Comparison of ENCODE assay signal across 16 cellular contexts in the genomic region with DNA sequence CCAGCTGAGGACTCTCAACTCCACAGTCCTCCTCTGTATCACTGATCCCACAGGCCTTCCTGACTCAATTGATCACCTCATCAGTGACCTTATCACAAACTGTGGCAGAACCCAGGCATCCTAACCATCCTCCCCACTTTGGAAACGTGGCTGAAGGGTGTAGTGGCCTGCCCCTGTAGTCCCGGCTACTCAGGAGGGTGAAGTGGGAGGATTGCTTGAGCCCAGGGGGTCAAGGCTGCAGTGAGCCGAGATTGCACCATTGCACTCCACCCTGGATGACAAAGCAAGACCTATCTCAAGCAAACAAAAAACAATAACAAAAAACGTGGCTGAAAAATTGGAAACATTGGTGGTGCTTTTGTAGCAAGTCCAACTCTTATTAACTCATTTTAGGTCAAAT.
DNase-seq lines count a peak whose midpoint lies in the region; ATAC-seq, FAIRE-seq and TF ChIP-seq lines count a peak whose summit lies in the region.
"Had no signal": no experiment of that assay in that cellular context is flagged by ENCODE, and none has a peak within 500 bp of the region (broad histone marks: within the 10 kb centered on the region; RNA-seq: fewer than 3 reads in every experiment).

No MANE protein-coding gene starts in this region.

- H4K91ac ChIP-seq in IMR-90 (ENCODE audit: insufficient read depth, low read depth, low read length) = 0 out of 2 replicates have a peak overlapping the region, but pooled peaks have one; percentile 45

- no peak overlapping the region for H3K4me2 ChIP-seq in IMR-90 (ENCODE audit: low read depth, low read length)
- H3K4me2 ChIP-seq in K562 (ENCODE audit: insufficient read depth, low read length) = no peak overlapping the region
- no peak overlapping the region for H3K4me2 ChIP-seq in osteoblast (ENCODE audit: insufficient read depth, low read length)
- no peak overlapping the region for H3K4me2 ChIP-seq in PC-9
- H3K4me2 ChIP-seq: BLaER1 treated with 17β-estradiol and CSF1 and Interleukin-3, amounts not matched to agents 10 nM and 100 nM had no signal

- H3K9me3 Mint-ChIP-seq in activated CD8-positive, alpha-beta memory T cell treated with anti-CD3 and anti-CD28 coated beads, Interleukin-2, amount 10 ng/mL, durations not matched to agents 7 days and 5 days (ENCODE audit: low read depth) = no peaks in the 10 kb centered on the region
- H3K9me3 Mint-ChIP-seq: HFFc6 had no signal

- no peak overlapping the region for H3K4me3 Mint-ChIP-seq in activated CD8-positive, alpha-beta memory T cell treated with anti-CD3 and anti-CD28 coated beads, Interleukin-2, amount 10 ng/mL, durations not matched to agents 7 days and 5 days
- H3K4me3 Mint-ChIP-seq: CD4-positive, CD25-positive, alpha-beta regulatory T cell; HFFc6 had no signal

- peak overlapping the region; percentile 68 for H2BK20ac ChIP-seq in IMR-90 (ENCODE audit: low read depth, low read length)

- CTCF ChIA-PET in activated CD8-positive, alpha-beta memory T cell treated with anti-CD3 and anti-CD28 coated beads, Interleukin-2, amount 10 ng/mL, durations not matched to agents 7 days and 5 days (lab: Charles Lee) = no interaction called here
- CTCF ChIA-PET in IMR-90 (lab: Yijun Ruan, JAX) (no interaction called here), K562 (lab: Yijun Ruan, JAX; ENCODE audit: low intra/inter-chr PET ratio) (no interaction called here), PC-9 (lab: Charles Lee) (no interaction called here)

- H3K4me1 Mint-ChIP-seq in activated CD8-positive, alpha-beta memory T cell treated with anti-CD3 and anti-CD28 coated beads, Interleukin-2, amount 10 ng/mL, durations not matched to agents 7 days and 5 days = no peaks in the 10 kb centered on the region

- no peak overlapping the region for H3K18ac ChIP-seq in IMR-90 (ENCODE audit: low read depth, low read length)

- H2AK5ac ChIP-seq in IMR-90 (ENCODE audit: low read depth, low read length) = peak overlapping the region; percentile 51; the same call in 1 of the 2 replicates

- no peak overlapping the region for H3K27ac Mint-ChIP-seq in activated CD8-positive, alpha-beta memory T cell treated with anti-CD3 and anti-CD28 coated beads, Interleukin-2, amount 10 ng/mL, durations not matched to agents 7 days and 5 days
- H3K27ac Mint-ChIP-seq: CD4-positive, CD25-positive, alpha-beta regulatory T cell; HFFc6 had no signal

- intact Hi-C loops in IMR-90 (cut with micrococcal nuclease) (no loop called here), K562 (cut with micrococcal nuclease) (no loop called here), PC-9 (cut with micrococcal nuclease; ENCODE audit: unreplicated experiment) (no loop called here)

- H3K14ac ChIP-seq in IMR-90 (replicated peaks; ENCODE audit: low read depth, low read length) = peak overlapping the region; percentile 58; the same call in 1 of the 2 replicates

- H4K5ac ChIP-seq in IMR-90 (ENCODE audit: low read depth, low read length) = no peak overlapping the region

- H3K4me1 ChIP-seq in IMR-90 (ENCODE audit: control insufficient read depth, insufficient read depth, low read length) (peaks cover 3% of the 10 kb centered on the region), K562 (replicated peaks in 1 of 2; ENCODE audit: control insufficient read depth in 2 of 2, insufficient read depth in 2 of 2, low read length in 2 of 2) (peaks cover 0 to 7% of the 10 kb centered on the region in 2 experiments; a peak in 3 of 5 replicates), osteoblast (ENCODE audit: insufficient read depth, low read length) (peaks cover 12% of the 10 kb centered on the region), PC-9 (replicated peaks; ENCODE audit: insufficient read depth) (peaks cover 25% of the 10 kb centered on the region)

- peaks cover 8% of the 10 kb centered on the region for H3K9me1 ChIP-seq in IMR-90 (ENCODE audit: insufficient read depth, low read length)
- no peaks in the 10 kb centered on the region for H3K9me1 ChIP-seq in K562 (ENCODE audit: control insufficient read depth, insufficient read depth, low read length)

- H3K27me3 ChIP-seq in IMR-90 (ENCODE audit: control insufficient read depth, insufficient read depth, low read length) (no peaks in the 10 kb centered on the region), K562 (ENCODE audit: control insufficient read depth in 2 of 2, insufficient read depth in 2 of 2, low read length in 2 of 2) (no peaks in the 10 kb centered on the region), osteoblast (ENCODE audit: insufficient read depth, low read length) (no peaks in the 10 kb centered on the region), PC-9 (ENCODE audit: insufficient read depth, low read depth) (no peaks in the 10 kb centered on the region)
- H3K27me3 ChIP-seq: BLaER1 treated with 17β-estradiol and CSF1 and Interleukin-3, amounts not matched to agents 10 nM and 100 nM had no signal

- no peak for FAIRE-seq in K562 (lab: Jason Lieb, UNC)

- H3K79me1 ChIP-seq in IMR-90 (ENCODE audit: low read depth in 1 of 2, low read length in 2 of 2) = peaks cover 0 to 3% of the 10 kb centered on the region in 2 experiments; a peak in 1 of 4 replicates

- no peak overlapping the region for H3K23ac ChIP-seq in IMR-90 (ENCODE audit: low read depth, low read length)

- peak overlapping the region; percentile 31; the same call in 1 of the 2 replicates for H3K4ac ChIP-seq in IMR-90 (ENCODE audit: low read depth, low read length)

- dilution Hi-C loops in IMR-90 (cut with HindIII; ENCODE audit: low sequenced_read_pairs, unreplicated experiment) = no loop called here

- POLR2A ChIA-PET in IMR-90 (lab: Charles Lee; ENCODE audit: unreplicated experiment) (no interaction called here), K562 (lab: Yijun Ruan, JAX) (interaction anchor here (0.6 to 0.8 kb wide), 3 partner anchors 19 to 189 kb away, joined by 3 read pairs; no protein-coding TSS in a partner anchor), PC-9 (lab: Charles Lee; ENCODE audit: unreplicated experiment) (no interaction called here)

- no TSS peak for BruUV-seq in IMR-90 (replicated peaks; lab: Mats Ljungman, UMichigan)
- no TSS peak for BruUV-seq in K562 (replicated peaks; lab: Mats Ljungman, UMichigan)
- BruUV-seq in PC-9 (replicated peaks; lab: Mats Ljungman, UMichigan) = no TSS peak

- no peak for TF ChIP-seq CTCF in IMR-90 (conservative IDR thresholded peaks at IDR 0.05; ENCODE audit: low read depth, low read length)
- no peak for TF ChIP-seq CTCF in K562 (IDR thresholded peaks at IDR 0.05 in 2 of 3, conservative IDR thresholded peaks at IDR 0.05 in 1 of 3; ENCODE audit: insufficient read depth in 2 of 3, low read depth in 1 of 3, low read length in 3 of 3)
- TF ChIP-seq CTCF in osteoblast (IDR thresholded peaks at IDR 0.05; ENCODE audit: extremely low read depth, low read depth, low read length) = no peak
- TF ChIP-seq CTCF in PC-9 (conservative IDR thresholded peaks at IDR 0.05) = no peak

- in situ Hi-C loops in IMR-90 (cut with MboI; ENCODE audit: low sequenced_read_pairs) (no loop called here), K562 (cut with MboI) (no loop called here)

- no peak overlapping the region for H2AFZ ChIP-seq in IMR-90 (replicated peaks; ENCODE audit: low read length, poor library complexity)
- H2AFZ ChIP-seq in K562 (ENCODE audit: low read depth, low read length) = no peak overlapping the region
- peak overlapping the region; percentile 44 for H2AFZ ChIP-seq in osteoblast (ENCODE audit: low read length)
- no peak overlapping the region for H2AFZ ChIP-seq in PC-9

- no peak overlapping the region for H4K8ac ChIP-seq in IMR-90 (ENCODE audit: low read depth in 2 of 2, low read length in 2 of 2)

- peaks cover 9% of the 10 kb centered on the region; the same call in 1 of the 2 replicates for H3F3A ChIP-seq in PC-9 (ENCODE audit: insufficient read depth, low read depth)

- H3K27ac ChIP-seq in IMR-90 (ENCODE audit: insufficient read depth, low read length) (no peak overlapping the region), K562 (ENCODE audit: extremely low read depth, low read depth, low read length) (no peak overlapping the region), osteoblast (ENCODE audit: low read depth, low read length) (no peak overlapping the region), PC-9 (no peak overlapping the region)
- H3K27ac ChIP-seq: 22Rv1; BLaER1 treated with 17β-estradiol and CSF1 and Interleukin-3, amounts not matched to agents 10 nM and 100 nM had no signal

- peak overlapping the region; percentile 56; the same call in 1 of the 3 replicates for H2BK15ac ChIP-seq in IMR-90 (ENCODE audit: low read depth, low read length)

- H4K20me1 ChIP-seq in IMR-90 (ENCODE audit: insufficient read depth, low read length) (no peaks in the 10 kb centered on the region), K562 (replicated peaks; ENCODE audit: control insufficient read depth, insufficient read depth, low read length) (no peaks in the 10 kb centered on the region), osteoblast (ENCODE audit: insufficient read depth, low read length) (no peaks in the 10 kb centered on the region), PC-9 (ENCODE audit: insufficient read depth) (no peaks in the 10 kb centered on the region)
- H4K20me1 ChIP-seq: BLaER1 treated with 17β-estradiol and CSF1 and Interleukin-3, amounts not matched to agents 10 nM and 100 nM had no signal

- peaks cover 2% of the 10 kb centered on the region for H3K36me3 Mint-ChIP-seq in activated CD8-positive, alpha-beta memory T cell treated with anti-CD3 and anti-CD28 coated beads, Interleukin-2, amount 10 ng/mL, durations not matched to agents 7 days and 5 days
- H3K36me3 Mint-ChIP-seq: CD4-positive, CD25-positive, alpha-beta regulatory T cell had no signal

- H2AK9ac ChIP-seq in IMR-90 (replicated peaks; ENCODE audit: low read depth, low read length, poor library complexity) = no peak overlapping the region

- H3K27me3 Mint-ChIP-seq in activated CD8-positive, alpha-beta memory T cell treated with anti-CD3 and anti-CD28 coated beads, Interleukin-2, amount 10 ng/mL, durations not matched to agents 7 days and 5 days = no peaks in the 10 kb centered on the region

- no peak for ATAC-seq in activated CD8-positive, alpha-beta memory T cell treated with anti-CD3 and anti-CD28 coated beads, Interleukin-2, amount 10 ng/mL, durations not matched to agents 7 days and 5 days
- ATAC-seq in IMR-90 (ENCODE audit: low read depth) = no peak
- no peak for ATAC-seq in K562
- ATAC-seq in HG02759 (IDR thresholded peaks at IDR 0.05; ENCODE audit: unreplicated experiment) = no peak

- H2BK5ac ChIP-seq in IMR-90 (ENCODE audit: low read depth, low read length, poor library complexity, severe bottlenecking) = no peak overlapping the region

- peak overlapping the region; percentile 37; the same call in 1 of the 2 replicates for H2BK120ac ChIP-seq in IMR-90 (ENCODE audit: low read depth, low read length)

- no peaks in the 10 kb centered on the region for H3K79me2 ChIP-seq in K562 (ENCODE audit: control insufficient read depth, insufficient read depth, low read length)
- H3K79me2 ChIP-seq in osteoblast (ENCODE audit: insufficient read depth, low read length) = no peaks in the 10 kb centered on the region
- H3K79me2 ChIP-seq in PC-9 (ENCODE audit: low read depth) = no peaks in the 10 kb centered on the region

- TF ChIP-seq RAD21 in IMR-90 (IDR thresholded peaks at IDR 0.05; ENCODE audit: low read length) (no peak), K562 (CRISPR knock-in tag; conservative IDR thresholded peaks at IDR 0.05 in 1 of 2, IDR thresholded peaks at IDR 0.05 in 1 of 2) (no peak)

- no peak for TF ChIP-seq POLR2A in IMR-90 (IDR thresholded peaks at IDR 0.05; ENCODE audit: low read depth, low read length)
- no peak for TF ChIP-seq POLR2A in K562 (conservative IDR thresholded peaks at IDR 0.05)

- H3K9ac ChIP-seq in IMR-90 (ENCODE audit: low read depth, low read length) (no peak overlapping the region), K562 (ENCODE audit: insufficient read depth in 1 of 2, low read depth in 2 of 2, low read length in 2 of 2) (no peak overlapping the region)
- H3K9ac ChIP-seq: BLaER1 treated with 17β-estradiol and CSF1 and Interleukin-3, amounts not matched to agents 10 nM and 100 nM had no signal

- H3K56ac ChIP-seq in IMR-90 (ENCODE audit: extremely low read depth, insufficient read depth, low read length) = no peak overlapping the region

- peak; percentile 19 for DNase-seq in activated CD8-positive, alpha-beta memory T cell treated with anti-CD3 and anti-CD28 coated beads for 24 hours
- DNase-seq in activated CD8-positive, alpha-beta memory T cell treated with anti-CD3 and anti-CD28 coated beads, Interleukin-2, amount 10 ng/mL, durations not matched to agents 7 days and 5 days = no peak
- DNase-seq in IMR-90 (no peak), K562 (ENCODE audit: extremely low read depth in 1 of 4, low spot score in 3 of 4) (no peak), osteoblast (ENCODE audit: insufficient read length, low spot score, missing footprints) (no peak), PC-9 (no peak)
- DNase-seq in activated CD4-positive, CD25-positive, alpha-beta regulatory T cell treated with anti-CD3 and anti-CD28 coated beads, Interleukin-2, amount 50 U/mL, for 72 hours = no peak
- DNase-seq: Calu3; CD4-positive, CD25-positive, alpha-beta regulatory T cell; DMS 273 treated with DMSO at 0.1 percent for 48 hours; HCEC 1CT; HFFc6; KG1 had no signal

- no peaks in the 10 kb centered on the region for H3K9me2 ChIP-seq in PC-9 (ENCODE audit: insufficient read depth)

- TF ChIP-seq EP300 in K562 (IDR thresholded peaks at IDR 0.05; ENCODE audit: low read length) = no peak

- H3K9me3 ChIP-seq in IMR-90 (ENCODE audit: control insufficient read depth, insufficient read depth, low read length) = no peaks in the 10 kb centered on the region
- no peaks in the 10 kb centered on the region for H3K9me3 ChIP-seq in K562 (replicated peaks; ENCODE audit: control insufficient read depth, insufficient read depth, low read depth, low read length)
- H3K9me3 ChIP-seq in osteoblast (ENCODE audit: low read depth, low read length) = no peaks in the 10 kb centered on the region
- no peaks in the 10 kb centered on the region for H3K9me3 ChIP-seq in PC-9 (ENCODE audit: insufficient read depth, low read depth)

- H3K36me3 ChIP-seq in IMR-90 (ENCODE audit: control insufficient read depth, insufficient read depth, low read length) (no peaks in the 10 kb centered on the region), K562 (ENCODE audit: control insufficient read depth, insufficient read depth, low read length) (no peaks in the 10 kb centered on the region), osteoblast (ENCODE audit: insufficient read depth, low read length) (no peaks in the 10 kb centered on the region), PC-9 (ENCODE audit: low read depth) (no peaks in the 10 kb centered on the region)
- H3K36me3 ChIP-seq: BLaER1 treated with 17β-estradiol and CSF1 and Interleukin-3, amounts not matched to agents 10 nM and 100 nM had no signal

- no peak overlapping the region for H3K4me3 ChIP-seq in IMR-90 (ENCODE audit: insufficient read depth, low read depth, low read length)
- no peak overlapping the region for H3K4me3 ChIP-seq in K562
- no peak overlapping the region for H3K4me3 ChIP-seq in osteoblast (ENCODE audit: insufficient read depth, low read length)
- no peak overlapping the region for H3K4me3 ChIP-seq in PC-9
- H3K4me3 ChIP-seq: BLaER1 treated with 17β-estradiol and CSF1 and Interleukin-3, amounts not matched to agents 10 nM and 100 nM had no signal

- WGBS in IMR-90 (ENCODE audit: extremely low coverage in 2 of 2, insufficient read length in 1 of 2), 2 experiments = no CpG with 5 or more reads among the region's 4 CpGs
- 16% methylated on average over 4 of the region's 4 CpGs for WGBS in K562 (ENCODE audit: insufficient coverage, low coverage, missing lambda C conversion rate)
